Comparison of ENCODE assay signal across 19 cellular contexts in genomic region chr19:2145831-2146241, GRCh38. TPM values are rescaled to one million over a fixed set of nuclear protein-coding genes. Genes with fewer than 3 reads are reported as not detected.
A peak's percentile ranks its signal among the peaks of the same experiment; 100 is the strongest.
DNase-seq lines count a peak whose midpoint lies in the region; ATAC-seq and TF ChIP-seq lines count a peak whose summit lies in the region.
"Had no signal": no experiment of that assay in that cellular context is flagged by ENCODE, and none has a peak within 500 bp of the region (broad histone marks: within the 10 kb centered on the region; RNA-seq: fewer than 3 reads in every experiment).

No MANE protein-coding gene starts in this region.

- no peak overlapping the region for H2BK5ac ChIP-seq in trophoblast cell (ENCODE audit: low read depth, low read length, poor library complexity)

- H3K27me3 ChIP-seq in SK-N-SH (ENCODE audit: insufficient read depth) (no peaks in the 10 kb centered on the region), trophoblast cell (ENCODE audit: insufficient read depth, low read length) (no peaks in the 10 kb centered on the region), body of pancreas (no peaks in the 10 kb centered on the region)
- H3K27me3 ChIP-seq: dorsolateral prefrontal cortex, hepatocyte, testis had no signal

- TF ChIP-seq POLR2A in body of pancreas (IDR thresholded peaks at IDR 0.05), result no peak

- DNase-seq in SK-N-SH (no peak), trophoblast cell (no peak), cortex of kidney (lab: John Stamatoyannopoulos, UW) (no peak), SK-N-DZ (ENCODE audit: low spot score) (no peak), body of pancreas (no peak)
- DNase-seq: activated CD4-positive, CD25-positive, alpha-beta regulatory T cell; CD4-positive, CD25-positive, alpha-beta regulatory T cell; kidney glomerular epithelial cell; mucosa of descending colon; NCI-H1694 treated with DMSO at 0.1 percent for 48 hours; NCI-H524; PC-3; testis had no signal

- H3K9me3 ChIP-seq in SK-N-SH, result no peaks in the 10 kb centered on the region
- H3K9me3 ChIP-seq in KOPT-K1 (ENCODE audit: insufficient read depth, low read length, poor library complexity, severe bottlenecking), result no peaks in the 10 kb centered on the region
- no peaks in the 10 kb centered on the region for H3K9me3 ChIP-seq in trophoblast cell (ENCODE audit: insufficient read depth, low read depth, low read length)
- no peaks in the 10 kb centered on the region for H3K9me3 ChIP-seq in body of pancreas
- H3K9me3 ChIP-seq: mucosa of descending colon, testis had no signal

- H2BK12ac ChIP-seq in trophoblast cell (ENCODE audit: low read length), result no peak overlapping the region

- peaks cover 94% of the 10 kb centered on the region for H4K20me1 ChIP-seq in SK-N-SH (ENCODE audit: insufficient read depth)

- H3K79me2 ChIP-seq in SK-N-SH (ENCODE audit: insufficient read depth), result peaks cover 100% of the 10 kb centered on the region
- H3K79me2 ChIP-seq in trophoblast cell (ENCODE audit: control insufficient read depth, insufficient read depth, low read length, poor library complexity), result peaks cover 46% of the 10 kb centered on the region

- H3K9me3 Mint-ChIP-seq in brain, result no peaks in the 10 kb centered on the region
- H3K9me3 Mint-ChIP-seq: CD4-positive, CD25-positive, alpha-beta regulatory T cell had no signal

- H3K4me1 ChIP-seq in SK-N-SH (ENCODE audit: control insufficient read depth in 1 of 2, insufficient read depth in 2 of 2, low read depth in 1 of 2, low read length in 1 of 2) (peaks cover 5 to 11% of the 10 kb centered on the region in 2 experiments; a peak in 1 of 4 replicates), trophoblast cell (ENCODE audit: control insufficient read depth in 1 of 2, insufficient read depth in 2 of 2, low read length in 2 of 2) (peaks cover 8 to 11% of the 10 kb centered on the region in 2 experiments), body of pancreas (peaks cover 48% of the 10 kb centered on the region)

- H3K27ac ChIP-seq in SK-N-SH (ENCODE audit: low read depth in 2 of 2, low read length in 1 of 2) (no peak overlapping the region), KOPT-K1 (ENCODE audit: low read depth, low read length, poor library complexity, severe bottlenecking) (peak overlapping the region; percentile 54), trophoblast cell (ENCODE audit: low read depth, low read length) (no peak overlapping the region), body of pancreas (peak overlapping the region in 2 of 4 donors; percentile 20 to 32)
- H3K27ac ChIP-seq: 22Rv1, hepatocyte, testis had no signal

- TF ChIP-seq CTCF in SK-N-SH (IDR thresholded peaks at IDR 0.05), result no peak
- no peak for TF ChIP-seq CTCF in brain (conservative IDR thresholded peaks at IDR 0.05)
- no peak for TF ChIP-seq CTCF in body of pancreas (IDR thresholded peaks at IDR 0.05)

- no peak overlapping the region for H4K91ac ChIP-seq in trophoblast cell (ENCODE audit: low read depth, low read length)

- no peaks in the 10 kb centered on the region for H3K9me2 ChIP-seq in SK-N-SH

- ATAC-seq in SK-N-SH treated with all-trans-retinoic acid at 6 μM for 48 hours (no peak), body of pancreas (no peak)
- ATAC-seq: mucosa of descending colon, PC-3 had no signal

- H2BK120ac ChIP-seq in trophoblast cell (ENCODE audit: insufficient read depth, low read length, poor library complexity), result no peak overlapping the region

- no peaks in the 10 kb centered on the region for H3F3A ChIP-seq in SK-N-SH (replicated peaks; ENCODE audit: insufficient read depth)

- no peak overlapping the region for H4K12ac ChIP-seq in trophoblast cell (ENCODE audit: low read depth, low read length)

- peak overlapping the region; percentile 64 to 84 (median 70) for H3K4me3 Mint-ChIP-seq in brain

- H3K14ac ChIP-seq in trophoblast cell (ENCODE audit: low read length), result no peak overlapping the region

- H3K4me2 ChIP-seq in SK-N-SH (no peak overlapping the region), trophoblast cell (ENCODE audit: low read length) (no peak overlapping the region)
- H3K4me2 ChIP-seq: hepatocyte had no signal

- peak overlapping the region; percentile 80 for H3K4ac ChIP-seq in trophoblast cell (ENCODE audit: low read depth, low read length)

- H3K9ac ChIP-seq in SK-N-SH (no peak overlapping the region), trophoblast cell (ENCODE audit: low read length) (no peak overlapping the region)

- peaks cover 4% of the 10 kb centered on the region for H3K79me1 ChIP-seq in trophoblast cell (ENCODE audit: low read length)

- no peak for TF ChIP-seq EP300 in SK-N-SH (IDR thresholded peaks at IDR 0.05; ENCODE audit: borderline replicate concordance in 1 of 2, low read depth in 1 of 2, low read length in 1 of 2)

- H3K18ac ChIP-seq in trophoblast cell (ENCODE audit: low read length), result no peak overlapping the region

- no peak overlapping the region for H2AFZ ChIP-seq in SK-N-SH (ENCODE audit: low read depth)
- no peak overlapping the region for H2AFZ ChIP-seq in trophoblast cell (ENCODE audit: insufficient read depth, low read length, poor library complexity)
- H2AFZ ChIP-seq: hepatocyte had no signal

- TF ChIP-seq RAD21 in SK-N-SH (IDR thresholded peaks at IDR 0.05; ENCODE audit: low read length), result no peak

- H3K36me3 ChIP-seq in SK-N-SH (replicated peaks in 1 of 2; ENCODE audit: control insufficient read depth in 1 of 2, insufficient read depth in 2 of 2, low read length in 1 of 2) (peaks cover 0 to 5% of the 10 kb centered on the region in 2 experiments), KOPT-K1 (ENCODE audit: insufficient read depth, low read length) (peaks cover 43% of the 10 kb centered on the region), trophoblast cell (ENCODE audit: control insufficient read depth in 1 of 2, insufficient read depth in 2 of 2, low read length in 2 of 2) (peaks cover 21 to 24% of the 10 kb centered on the region in 2 experiments), body of pancreas (replicated peaks in 1 of 2; ENCODE audit: insufficient read depth in 1 of 2, low read depth in 2 of 2) (no peaks in the 10 kb centered on the region)

- peak overlapping the region; percentile 32 to 91 (median 44) for H3K27ac Mint-ChIP-seq in brain

- POLR2A ChIA-PET in SK-N-SH (lab: Yijun Ruan, JAX), result no interaction called here

- H4K8ac ChIP-seq in trophoblast cell (ENCODE audit: low read depth, low read length), result no peak overlapping the region

- intact Hi-C loops in body of pancreas (cut with DNase I), result loop anchor here (5.0 kb wide), 1 partner anchor 34 kb away; no protein-coding TSS in a partner anchor

- H3K27me3 Mint-ChIP-seq in brain, result peaks cover 3% of the 10 kb centered on the region
- H3K27me3 Mint-ChIP-seq: CD4-positive, CD25-positive, alpha-beta regulatory T cell had no signal

- H3K36me3 Mint-ChIP-seq in brain, result peaks cover 38% of the 10 kb centered on the region
- H3K36me3 Mint-ChIP-seq: CD4-positive, CD25-positive, alpha-beta regulatory T cell had no signal

- H3K4me3 ChIP-seq in SK-N-SH (ENCODE audit: low read depth in 2 of 2, low read length in 1 of 2), result no peak overlapping the region
- no peak overlapping the region for H3K4me3 ChIP-seq in trophoblast cell (ENCODE audit: low read depth, low read length)
- no peak overlapping the region for H3K4me3 ChIP-seq in body of pancreas
- H3K4me3 ChIP-seq: hepatocyte, mucosa of descending colon, testis had no signal

- 90% methylated on average over 8 of the region's 16 CpGs for WGBS in SK-N-SH (ENCODE audit: low lambda C conversion rate)
- WGBS in trophoblast cell (ENCODE audit: extremely low coverage, insufficient coverage, insufficient read length), result no CpG with 5 or more reads among the region's 16 CpGs
- 48 to 56% methylated on average over 12 to 14 of the region's 16 CpGs for WGBS in body of pancreas, 2 donors

- H3K23ac ChIP-seq in trophoblast cell (ENCODE audit: low read length), result no peak overlapping the region

- CTCF ChIA-PET in SK-N-SH (lab: Yijun Ruan, JAX), result interaction anchor here (1.2 to 1.4 kb wide), 2 partner anchors 10 to 170 kb away, joined by 3 to 4 read pairs; no protein-coding TSS in a partner anchor

- no peak overlapping the region for H2AK5ac ChIP-seq in trophoblast cell (ENCODE audit: low read length)

- H3K4me1 Mint-ChIP-seq in brain, result peaks cover 59% of the 10 kb centered on the region

TF ChIP-seq in SK-N-SH treated with all-trans-retinoic acid at 6 μM for 48 hours, 23 proteins besides CTCF, POLR2A, EP300 and RAD21 (continues in another document):
- TF ChIP-seq OSR1 (CRISPR knock-in tag; IDR thresholded peaks at IDR 0.05) (no peak), TCF4 (CRISPR knock-in tag; IDR thresholded peaks at IDR 0.05; ENCODE audit: borderline replicate concordance) (no peak)

RNA-seq across cellular contexts. Expression of gene AP3D1, which starts 5.5 kb away (rescaled TPM):
- polyA plus RNA-seq in SK-N-SH (2012; rRNA removed) (79.7 and 127 TPM in 2 replicates), brain (ENCODE audit: insufficient read depth, low read depth, low replicate concordance) (150 TPM)
- 55.4 and 81.2 TPM in 2 replicates for polyA plus RNA-seq in SK-N-SH (2012; cell fraction: cytosol; rRNA removed)
- 239 and 320 TPM in 2 replicates for polyA plus RNA-seq in SK-N-SH (2012; cell fraction: nucleus; rRNA removed)
- polyA plus RNA-seq in trophoblast cell (2013), result 96.9 and 101 TPM in 2 replicates
- polyA plus RNA-seq in SK-N-DZ (2014; cell fraction: cytosol; rRNA removed), result 50.3 and 54.1 TPM in 2 replicates
- 93.0 and 103 TPM in 2 replicates for polyA plus RNA-seq in SK-N-DZ (2014; cell fraction: nucleus; rRNA removed)
- total RNA-seq in body of pancreas, result 100 to 1,000 TPM in 1 of 2 donors, 10 to 100 TPM in 1; 77.0 to 124 TPM

RNA-seq across cellular contexts. Expression of gene DOT1L, which starts 17.9 kb away (rescaled TPM):
- polyA plus RNA-seq in SK-N-SH (2012; rRNA removed), result 3.6 and 5.0 TPM in 2 replicates
- 2.7 and 4.2 TPM in 2 replicates for polyA plus RNA-seq in SK-N-SH (2012; cell fraction: cytosol; rRNA removed)
- 22.3 and 42.9 TPM in 2 replicates for polyA plus RNA-seq in SK-N-SH (2012; cell fraction: nucleus; rRNA removed)
- 23.7 TPM for polyA plus RNA-seq in brain (ENCODE audit: insufficient read depth, low read depth, low replicate concordance)
- polyA plus RNA-seq in trophoblast cell (2013), result 18.1 and 18.3 TPM in 2 replicates
- polyA plus RNA-seq in SK-N-DZ (2014; cell fraction: cytosol; rRNA removed), result 14.9 and 22.7 TPM in 2 replicates
- polyA plus RNA-seq in SK-N-DZ (2014; cell fraction: nucleus; rRNA removed), result 73.6 and 154 TPM in 2 replicates
- total RNA-seq in body of pancreas, result 10 to 100 TPM; 10.1 to 44.5 TPM

RNA-seq across cellular contexts. Expression of gene IZUMO4, which starts 49.1 kb away (rescaled TPM):
- 4.6 and 10.3 TPM in 2 replicates for polyA plus RNA-seq in SK-N-SH (2012; rRNA removed)
- polyA plus RNA-seq in SK-N-SH (2012; cell fraction: cytosol; rRNA removed), result 1.0 and 1.1 TPM in 2 replicates
- 72.7 and 86.9 TPM in 2 replicates for polyA plus RNA-seq in SK-N-SH (2012; cell fraction: nucleus; rRNA removed)
- 11.8 TPM for polyA plus RNA-seq in brain (ENCODE audit: insufficient read depth, low read depth, low replicate concordance)
- 1.2 and 1.5 TPM in 2 replicates for polyA plus RNA-seq in trophoblast cell (2013)
- 0.27 and 1.7 TPM in 2 replicates for polyA plus RNA-seq in SK-N-DZ (2014; cell fraction: cytosol; rRNA removed)
- polyA plus RNA-seq in SK-N-DZ (2014; cell fraction: nucleus; rRNA removed), result 6.8 and 9.5 TPM in 2 replicates
- total RNA-seq in body of pancreas, result 1 to 10 TPM; 3.4 to 4.0 TPM

RNA-seq across cellular contexts. Expression of gene MOB3A, which starts 49.7 kb away (rescaled TPM):
- polyA plus RNA-seq in SK-N-SH (2012; rRNA removed) (21.4 and 24.1 TPM in 2 replicates), brain (ENCODE audit: insufficient read depth, low read depth, low replicate concordance) (40.1 TPM)
- polyA plus RNA-seq in SK-N-SH (2012; cell fraction: cytosol; rRNA removed), result 10.3 and 14.6 TPM in 2 replicates
- polyA plus RNA-seq in SK-N-SH (2012; cell fraction: nucleus; rRNA removed), result 18.1 and 18.8 TPM in 2 replicates
- 34.5 and 34.8 TPM in 2 replicates for polyA plus RNA-seq in trophoblast cell (2013)
- 7.2 and 8.4 TPM in 2 replicates for polyA plus RNA-seq in SK-N-DZ (2014; cell fraction: cytosol; rRNA removed)
- polyA plus RNA-seq in SK-N-DZ (2014; cell fraction: nucleus; rRNA removed), result 3.4 and 4.2 TPM in 2 replicates
- 10 to 100 TPM; 11.7 to 22.1 TPM for total RNA-seq in body of pancreas
